ENCODE assay signal across 8 cellular contexts in the genomic region with DNA sequence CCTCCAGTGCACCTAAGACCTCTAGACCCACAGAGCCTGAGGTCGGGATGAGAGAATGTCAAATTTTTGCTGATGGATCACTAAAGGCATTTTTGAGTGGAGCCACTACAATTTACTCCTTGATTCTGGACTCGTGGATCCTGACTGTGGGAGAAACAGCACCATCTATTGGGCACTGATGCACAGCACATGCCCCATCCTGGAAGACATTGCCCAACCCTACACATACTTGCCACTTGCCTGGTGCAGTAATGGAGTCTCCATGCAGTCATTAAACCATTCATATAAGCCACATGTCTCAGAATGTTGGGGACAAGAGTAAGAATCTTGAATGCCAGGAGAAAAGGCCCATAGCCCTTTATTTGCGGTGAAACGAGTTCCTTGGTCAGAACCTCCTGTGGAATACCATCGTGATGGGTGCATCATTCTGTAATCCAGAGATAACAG.
DNase-seq lines count a peak whose midpoint lies in the region; ATAC-seq and TF ChIP-seq lines count a peak whose summit lies in the region.

No MANE protein-coding gene starts in this region.

- H3K4me3 Mint-ChIP-seq in HFFc6 = no peak overlapping the region
- H3K4me3 Mint-ChIP-seq in T-helper 17 cell = no peak overlapping the region

- H3K36me3 Mint-ChIP-seq in HFFc6 (ENCODE audit: low read depth) (no peaks in the 10 kb centered on the region), T-helper 17 cell (ENCODE audit: low read depth) (peaks cover 2% of the 10 kb centered on the region)

- no peak for TF ChIP-seq POLR2A in testis (IDR thresholded peaks at IDR 0.05)

- H3K4me1 Mint-ChIP-seq in HFFc6 (ENCODE audit: low read depth) (no peaks in the 10 kb centered on the region), T-helper 17 cell (peaks cover 6% of the 10 kb centered on the region)

- H3K27ac ChIP-seq in lower lobe of right lung (no peak overlapping the region), testis (no peak overlapping the region)

- peak; percentile 81 for TF ChIP-seq CTCF in HFFc6 (IDR thresholded peaks at IDR 0.05)
- peak; percentile 76 for TF ChIP-seq CTCF in lower lobe of right lung (IDR thresholded peaks at IDR 0.05)
- TF ChIP-seq CTCF in testis (IDR thresholded peaks at IDR 0.05) = peak; percentile 8 to 65 (median 58)

- H3K4me1 ChIP-seq in lower lobe of right lung = peaks cover 8% of the 10 kb centered on the region
- no peaks in the 10 kb centered on the region for H3K4me1 ChIP-seq in testis

- no peaks in the 10 kb centered on the region for H3K9me3 ChIP-seq in T-helper 17 cell (ENCODE audit: control insufficient read depth, low read length, poor library complexity, severe bottlenecking)
- H3K9me3 ChIP-seq in lower lobe of right lung = no peaks in the 10 kb centered on the region
- H3K9me3 ChIP-seq in testis = no peaks in the 10 kb centered on the region

- 53 to 62% methylated on average over 5 of the region's 5 CpGs for WGBS in testis, 2 donors

- intact Hi-C loops in lower lobe of right lung (cut with DNase I) (no loop called here), testis (cut with DNase I; ENCODE audit: low total_unique reads) (no loop called here)

- H3K27me3 ChIP-seq in lower lobe of right lung (ENCODE audit: low read depth) (peaks cover 6% of the 10 kb centered on the region), testis (no peaks in the 10 kb centered on the region)

- no peaks in the 10 kb centered on the region for H3K9me3 Mint-ChIP-seq in HFFc6

- H3K4me3 ChIP-seq in lower lobe of right lung (no peak overlapping the region), testis (no peak overlapping the region)

- DNase-seq in DMS114 treated with DMSO at 0.1 percent for 48 hours (lab: John Stamatoyannopoulos, UW; ENCODE audit: unreplicated experiment) = peak; percentile 8
- DNase-seq in HFFc6 = peak; percentile 43
- DNase-seq in T-helper 17 cell = peak in 1 of 3 donors; percentile 12
- DNase-seq in dermis microvascular lymphatic vessel endothelial cell (ENCODE audit: low read depth in 2 of 2) = peak; percentile 12 to 46
- DNase-seq in lower lobe of right lung = no peak
- DNase-seq in testis = peak; percentile 75
- DNase-seq in putamen (ENCODE audit: low spot score) = no peak

- ATAC-seq in T-helper 17 cell (peak; percentile 58), lower lobe of right lung (peak; percentile 82 to 84), HG02571 (IDR thresholded peaks at IDR 0.05; ENCODE audit: unreplicated experiment) (no peak)

- no peaks in the 10 kb centered on the region for H3K36me3 ChIP-seq in lower lobe of right lung
- H3K36me3 ChIP-seq in testis (ENCODE audit: low read depth, missing control alignments) = no peaks in the 10 kb centered on the region

- H3K27me3 Mint-ChIP-seq in HFFc6 (ENCODE audit: insufficient read depth) = peaks cover 10% of the 10 kb centered on the region
- H3K27me3 Mint-ChIP-seq in T-helper 17 cell = peaks cover 13% of the 10 kb centered on the region

- H3K27ac Mint-ChIP-seq in HFFc6 (no peak overlapping the region), T-helper 17 cell (no peak overlapping the region)

Comparison
In these comparisons a context has a peak if more than half of its experiments do, and no peak if none do; other contexts are left out.
1. DNase-seq: peak in DMS114 treated with DMSO at 0.1 percent for 48 hours (single experiment), HFFc6 (single experiment), dermis microvascular lymphatic vessel endothelial cell (2 of 2) and testis (single experiment); none in lower lobe of right lung (single experiment) and putamen (single experiment).
2. Peak in every context shown above with its lines, with median percentiles within 50 percentile points of each other: CTCF ChIP-seq.